In genomic region chr5:138936225-138936967, GRCh38 we compare ENCODE assay signal across 18 cellular contexts.
DNase-seq lines count a peak whose midpoint lies in the region; ATAC-seq and TF ChIP-seq lines count a peak whose summit lies in the region.
"Had no signal": no experiment of that assay in that cellular context is flagged by ENCODE, and none has a peak within 500 bp of the region (broad histone marks: within the 10 kb centered on the region; RNA-seq: fewer than 3 reads in every experiment).

No MANE protein-coding gene starts in this region.

- H3K36me3 Mint-ChIP-seq in MCF 10A (ENCODE audit: insufficient read depth, unreplicated experiment) (peaks cover 83% of the 10 kb centered on the region), nephron (ENCODE audit: low read depth) (peaks cover 80% of the 10 kb centered on the region)

- H3K4me1 ChIP-seq in mammary epithelial cell (ENCODE audit: insufficient read depth, low read length) (no peaks in the 10 kb centered on the region), heart left ventricle (peaks cover 0 to 26% (median 11%) of the 10 kb centered on the region in 12 donors), aorta (ENCODE audit: control insufficient read depth in 1 of 2, insufficient read depth in 2 of 2, low read length in 2 of 2) (no peaks in the 10 kb centered on the region)
- H3K4me1 ChIP-seq: ascending aorta had no signal

- 80% methylated on average over 19 of the region's 22 CpGs for WGBS in mammary epithelial cell (ENCODE audit: low coverage, missing lambda C conversion rate)
- 63 to 77% (median 70%) methylated on average over 16 to 22 of the region's 22 CpGs for WGBS in heart left ventricle, 4 donors
- 76 to 78% methylated on average over 22 of the region's 22 CpGs for WGBS in aorta, 2 donors

- no peak overlapping the region for H3K4me3 Mint-ChIP-seq in MCF 10A (ENCODE audit: unreplicated experiment)
- no peak overlapping the region for H3K4me3 Mint-ChIP-seq in nephron
- H3K4me3 Mint-ChIP-seq: activated CD8-positive, alpha-beta T cell treated with anti-CD3 and anti-CD28 coated beads for 36 hours; CD4-positive, alpha-beta T cell had no signal

- no peak overlapping the region for H2AFZ ChIP-seq in mammary epithelial cell (ENCODE audit: low read depth, low read length)

- CTCF ChIA-PET in MCF 10A (lab: Yijun Ruan, JAX), result interaction anchor here (1.4 kb wide), 1 partner anchor 110 kb away, joined by 3 read pairs; no protein-coding TSS in a partner anchor
- CTCF ChIA-PET in mammary epithelial cell (lab: Charles Lee; ENCODE audit: low non-redundant PET), result no interaction called here

- TF ChIP-seq CTCF in MCF 10A (IDR thresholded peaks at IDR 0.05; ENCODE audit: unreplicated experiment) (no peak), mammary epithelial cell (conservative IDR thresholded peaks at IDR 0.05 in 1 of 2, IDR thresholded peaks at IDR 0.05 in 1 of 2; ENCODE audit: extremely low read depth in 1 of 2, insufficient read depth in 1 of 2, low read depth in 1 of 2, low read length in 2 of 2) (no peak), heart left ventricle (IDR thresholded peaks at IDR 0.05) (no peak), nephron (IDR thresholded peaks at IDR 0.05; ENCODE audit: unreplicated experiment in 3 of 3) (no peak)

- no peaks in the 10 kb centered on the region for H3K27me3 Mint-ChIP-seq in MCF 10A (ENCODE audit: insufficient read depth, unreplicated experiment)
- no peaks in the 10 kb centered on the region for H3K27me3 Mint-ChIP-seq in nephron (ENCODE audit: low read depth)
- H3K27me3 Mint-ChIP-seq: activated CD8-positive, alpha-beta T cell treated with anti-CD3 and anti-CD28 coated beads for 36 hours; CD4-positive, alpha-beta T cell had no signal

- H3K4me1 Mint-ChIP-seq in MCF 10A (ENCODE audit: insufficient read depth, unreplicated experiment) (no peaks in the 10 kb centered on the region), nephron (peaks cover 4% of the 10 kb centered on the region)

- intact Hi-C loops in MCF 10A (cut with micrococcal nuclease), result loop anchor here (5.0 kb wide), 2 partner anchors 294 to 326 kb away; no protein-coding TSS in a partner anchor
- intact Hi-C loops in mammary epithelial cell (cut with micrococcal nuclease), result loop anchor here (10.0 kb wide), 1 partner anchor 292 kb away; no protein-coding TSS in a partner anchor
- intact Hi-C loops in heart left ventricle (cut with DNase I), result no loop called here
- intact Hi-C loops in aorta (cut with DNase I), result no loop called here

- H3K27ac ChIP-seq in mammary epithelial cell (ENCODE audit: insufficient read depth, low read depth, low read length), result no peak overlapping the region
- peak overlapping the region in 10 of 12 donors; percentile 12 to 71 (median 35) for H3K27ac ChIP-seq in heart left ventricle
- no peak overlapping the region for H3K27ac ChIP-seq in aorta (ENCODE audit: low read depth in 1 of 2, low read length in 2 of 2)
- H3K27ac ChIP-seq: neutrophil had no signal

- H3K27ac Mint-ChIP-seq in MCF 10A (ENCODE audit: low read depth, unreplicated experiment) (peak overlapping the region; percentile 10), nephron (peak overlapping the region in 2 of 3 experiments; percentile 3 to 24)
- H3K27ac Mint-ChIP-seq: activated CD8-positive, alpha-beta T cell treated with anti-CD3 and anti-CD28 coated beads for 36 hours; CD4-positive, alpha-beta T cell had no signal

- no peak overlapping the region for H3K9ac ChIP-seq in mammary epithelial cell (ENCODE audit: insufficient read depth, low read length)

- H3K4me3 ChIP-seq in mammary epithelial cell (replicated peaks in 1 of 3; ENCODE audit: insufficient read depth in 1 of 3, low read depth in 2 of 3, low read length in 3 of 3), result no peak overlapping the region
- no peak overlapping the region for H3K4me3 ChIP-seq in heart left ventricle
- H3K4me3 ChIP-seq in aorta (ENCODE audit: low read length in 2 of 2), result no peak overlapping the region
- H3K4me3 ChIP-seq: ascending aorta, smooth muscle cell had no signal

- H3K79me2 ChIP-seq in mammary epithelial cell (ENCODE audit: insufficient read depth, low read length), result no peaks in the 10 kb centered on the region

- H3K9me3 Mint-ChIP-seq in MCF 10A (ENCODE audit: unreplicated experiment) (no peaks in the 10 kb centered on the region), nephron (no peaks in the 10 kb centered on the region)
- H3K9me3 Mint-ChIP-seq: activated CD8-positive, alpha-beta T cell treated with anti-CD3 and anti-CD28 coated beads for 36 hours; CD4-positive, alpha-beta T cell had no signal

- BruUV-seq in MCF 10A (replicated peaks; lab: Mats Ljungman, UMichigan) (no TSS peak), mammary epithelial cell (replicated peaks; lab: Mats Ljungman, UMichigan) (no TSS peak)

- no peak overlapping the region for H3K4me2 ChIP-seq in mammary epithelial cell (ENCODE audit: insufficient read depth, low read depth, low read length)
- H3K4me2 ChIP-seq: smooth muscle cell had no signal

- in situ Hi-C loops in mammary epithelial cell (cut with MboI; ENCODE audit: low sequenced_read_pairs in 2 of 2), result no loop called here

- peak; percentile 51 to 70 (median 58) for ATAC-seq in heart left ventricle
- peak; percentile 3 for ATAC-seq in aorta (ENCODE audit: low FRiP score)
- no peak for ATAC-seq in GM18498 (IDR thresholded peaks at IDR 0.05; ENCODE audit: unreplicated experiment)
- ATAC-seq in GM21528 (IDR thresholded peaks at IDR 0.05; ENCODE audit: low FRiP score, unreplicated experiment), result no peak
- ATAC-seq: activated CD8-positive, alpha-beta T cell treated with anti-CD3 and anti-CD28 coated beads for 36 hours had no signal

- DNase-seq in MCF 10A (ENCODE audit: unreplicated experiment) (no peak), mammary epithelial cell (no peak), heart left ventricle (peak in 1 of 5 donors; percentile 39), aorta (no peak), retina (no peak)
- DNase-seq: activated CD8-positive, alpha-beta T cell treated with anti-CD3 and anti-CD28 coated beads for 36 hours; activated effector memory CD4-positive, alpha-beta T cell treated with Interleukin-2 at 50 U/mL for 16 hours; CD4-positive, alpha-beta T cell; Karpas-422; NCI-H1436; NCI-H446; substantia nigra had no signal

- no peaks in the 10 kb centered on the region for H3K27me3 ChIP-seq in mammary epithelial cell (ENCODE audit: insufficient read depth, low read length)
- no peaks in the 10 kb centered on the region for H3K27me3 ChIP-seq in heart left ventricle
- no peaks in the 10 kb centered on the region for H3K27me3 ChIP-seq in aorta (ENCODE audit: control insufficient read depth in 1 of 2, insufficient read depth in 2 of 2, low read length in 1 of 2)
- H3K27me3 ChIP-seq: ascending aorta, neutrophil had no signal

- H3K36me3 ChIP-seq in mammary epithelial cell (ENCODE audit: insufficient read depth, low read length) (peaks cover 10% of the 10 kb centered on the region), heart left ventricle (peaks cover 2 to 52% (median 42%) of the 10 kb centered on the region in 9 donors), aorta (ENCODE audit: control insufficient read depth in 1 of 2, insufficient read depth in 2 of 2, low read length in 1 of 2) (peaks cover 0 to 8% of the 10 kb centered on the region in 2 donors)

- POLR2A ChIA-PET in MCF 10A (lab: Yijun Ruan, JAX), result no interaction called here

- H3K9me3 ChIP-seq in mammary epithelial cell (replicated peaks; ENCODE audit: insufficient read depth, low read length) (no peaks in the 10 kb centered on the region), heart left ventricle (no peaks in the 10 kb centered on the region), aorta (ENCODE audit: control insufficient read depth, low read length) (no peaks in the 10 kb centered on the region)
- H3K9me3 ChIP-seq: ascending aorta, neutrophil had no signal

- no peaks in the 10 kb centered on the region for H4K20me1 ChIP-seq in mammary epithelial cell (ENCODE audit: insufficient read depth, low read length)

- dilution Hi-C loops in mammary epithelial cell (cut with HindIII; ENCODE audit: low sequenced_read_pairs), result no loop called here

- no peak for TF ChIP-seq POLR2A in heart left ventricle (IDR thresholded peaks at IDR 0.05)

Comparison
In these comparisons a context has a peak if more than half of its experiments do, and no peak if none do; other contexts are left out.
1. H3K27ac ChIP-seq: peak in heart left ventricle (10 of 12); none in mammary epithelial cell (single experiment) and aorta (0 of 2).
2. ATAC-seq: peak in heart left ventricle (4 of 4) and aorta (single experiment); none in GM18498 (single experiment) and GM21528 (single experiment).
3. intact Hi-C loops: an anchor here in MCF 10A (5.0 kb wide) and mammary epithelial cell (10.0 kb wide); none called in heart left ventricle and aorta.